ENCODE assay signal across 1 cellular context in genomic region chr1:25239681-25240541, GRCh38.
TF ChIP-seq lines count a peak whose summit lies in the region.

No MANE protein-coding gene starts in this region.

TF ChIP-seq in HepG2, 621 proteins besides CTCF, POLR2A, EP300 and RAD21 (continued from another document and continues in another):
- TF ChIP-seq MIXL1 (CRISPR knock-in tag; IDR thresholded peaks at IDR 0.05) (peak; percentile 49; the same call in 1 of the 2 replicates), IKZF5 (CRISPR knock-in tag; IDR thresholded peaks at IDR 0.05) (peak; percentile 46; the same call in 1 of the 2 replicates), TCF12 (IDR thresholded peaks at IDR 0.05) (no peak), TCF12 (CRISPR knock-in tag; IDR thresholded peaks at IDR 0.05) (0 out of 2 replicates have a peak, but pooled peaks have one; percentile 77), ZNF256 (CRISPR knock-in tag; conservative IDR thresholded peaks at IDR 0.05) (0 out of 2 replicates have a peak, but pooled peaks have one; percentile 54), MAF1 (CRISPR knock-in tag; IDR thresholded peaks at IDR 0.05; ENCODE audit: borderline replicate concordance) (peak; percentile 65; the same call in 1 of the 2 replicates), ZNF713 (CRISPR knock-in tag; IDR thresholded peaks at IDR 0.05) (0 out of 2 replicates have a peak, but pooled peaks have one; percentile 29), XRCC5 (optimal IDR thresholded peaks at IDR 0.05; ENCODE audit: low read length) (peak; percentile 85), PHF20 (CRISPR knock-in tag; IDR thresholded peaks at IDR 0.05) (peak; percentile 79), TOE1 (CRISPR knock-in tag; IDR thresholded peaks at IDR 0.05) (peak; percentile 80; the same call in 1 of the 2 replicates), SIN3A (IDR thresholded peaks at IDR 0.05; ENCODE audit: borderline replicate concordance, low read depth, low read length) (peak; percentile 92; the same call in 1 of the 2 replicates), FOXA3 (CRISPR knock-in tag; IDR thresholded peaks at IDR 0.05) (peak; percentile 48), ZNF839 (CRISPR knock-in tag; IDR thresholded peaks at IDR 0.05; ENCODE audit: borderline replicate concordance) (0 out of 2 replicates have a peak, but pooled peaks have one; percentile 30), HINFP (CRISPR knock-in tag; IDR thresholded peaks at IDR 0.05; ENCODE audit: low read depth) (peak; percentile 71; the same call in 1 of the 2 replicates), AGO1 (IDR thresholded peaks at IDR 0.05; ENCODE audit: low read depth, low read length, poor library complexity, severe bottlenecking) (peak; percentile 98), ZSCAN9 (CRISPR knock-in tag; IDR thresholded peaks at IDR 0.05; ENCODE audit: borderline replicate concordance) (peak; percentile 30; the same call in 1 of the 2 replicates), ZKSCAN1 (IDR thresholded peaks at IDR 0.05; ENCODE audit: low read length) (no peak), TCF7 (IDR thresholded peaks at IDR 0.05; ENCODE audit: low read depth) (no peak), ZNF800 (CRISPR knock-in tag; IDR thresholded peaks at IDR 0.05) (peak; percentile 70; the same call in 1 of the 2 replicates), ZIK1 (CRISPR knock-in tag; IDR thresholded peaks at IDR 0.05; ENCODE audit: borderline replicate concordance, low read depth) (0 out of 2 replicates have a peak, but pooled peaks have one; percentile 29), TARDBP (CRISPR knock-in tag; IDR thresholded peaks at IDR 0.05) (peak; percentile 71; the same call in 1 of the 2 replicates), ZNF33B (CRISPR knock-in tag; IDR thresholded peaks at IDR 0.05) (0 out of 2 replicates have a peak, but pooled peaks have one; percentile 42), PPARG (CRISPR knock-in tag; conservative IDR thresholded peaks at IDR 0.05) (no peak), SMAD9 (CRISPR knock-in tag; IDR thresholded peaks at IDR 0.05) (0 out of 2 replicates have a peak, but pooled peaks have one; percentile 23), ATF6 (CRISPR knock-in tag; conservative IDR thresholded peaks at IDR 0.05) (no peak), ZNF761 (CRISPR knock-in tag; conservative IDR thresholded peaks at IDR 0.05) (peak; percentile 51; the same call in 1 of the 2 replicates), NFKBIZ (CRISPR knock-in tag; IDR thresholded peaks at IDR 0.05) (peak; percentile 78; the same call in 1 of the 2 replicates), CHD2 (IDR thresholded peaks at IDR 0.05; ENCODE audit: low read depth, low read length) (no peak), ZNF775 (CRISPR knock-in tag; IDR thresholded peaks at IDR 0.05; ENCODE audit: borderline replicate concordance) (no peak), ZNF83 (CRISPR knock-in tag; IDR thresholded peaks at IDR 0.05; ENCODE audit: borderline replicate concordance) (no peak), POLR2AphosphoS2 (IDR thresholded peaks at IDR 0.05; ENCODE audit: low read depth, low read length) (no peak), SIN3B (IDR thresholded peaks at IDR 0.05; ENCODE audit: low read length) (peak; percentile 15; the same call in 1 of the 2 replicates), ZNF558 (CRISPR knock-in tag; IDR thresholded peaks at IDR 0.05; ENCODE audit: borderline replicate concordance) (no peak), MED8 (CRISPR knock-in tag; IDR thresholded peaks at IDR 0.05; ENCODE audit: insufficient replicate concordance) (peak; percentile 35), MEIS1 (CRISPR knock-in tag; IDR thresholded peaks at IDR 0.05; ENCODE audit: borderline replicate concordance) (peak; percentile 72; the same call in 1 of the 2 replicates), RBFOX2 (IDR thresholded peaks at IDR 0.05; ENCODE audit: low read depth, low read length) (peak; percentile 83), ZNF792 (CRISPR knock-in tag; IDR thresholded peaks at IDR 0.05) (peak; percentile 75; the same call in 1 of the 2 replicates), SMARCC2 (IDR thresholded peaks at IDR 0.05) (no peak), HMGXB4 (CRISPR knock-in tag; IDR thresholded peaks at IDR 0.05; ENCODE audit: borderline replicate concordance in 1 of 2, low read depth in 1 of 2) (peak; percentile 56 to 86)
- TF ChIP-seq, protein P1, sequence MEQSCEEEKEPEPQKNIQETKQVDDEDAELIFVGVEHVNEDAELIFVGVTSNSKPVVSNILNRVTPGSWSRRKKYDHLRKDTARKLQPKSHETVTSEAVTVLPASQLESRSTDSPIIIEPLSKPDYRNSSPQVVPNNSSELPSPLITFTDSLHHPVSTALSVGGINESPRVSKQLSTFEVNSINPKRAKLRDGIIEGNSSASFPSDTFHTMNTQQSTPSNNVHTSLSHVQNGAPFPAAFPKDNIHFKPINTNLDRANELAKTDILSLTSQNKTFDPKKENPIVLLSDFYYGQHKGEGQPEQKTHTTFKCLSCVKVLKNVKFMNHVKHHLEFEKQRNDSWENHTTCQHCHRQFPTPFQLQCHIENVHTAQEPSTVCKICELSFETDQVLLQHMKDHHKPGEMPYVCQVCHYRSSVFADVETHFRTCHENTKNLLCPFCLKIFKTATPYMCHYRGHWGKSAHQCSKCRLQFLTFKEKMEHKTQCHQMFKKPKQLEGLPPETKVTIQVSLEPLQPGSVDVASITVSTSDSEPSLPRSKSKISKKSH (CRISPR knock-in tag; IDR thresholded peaks at IDR 0.05; ENCODE audit: borderline replicate concordance): peak; percentile 89; the same call in 1 of the 2 replicates
- TF ChIP-seq, protein P2, sequence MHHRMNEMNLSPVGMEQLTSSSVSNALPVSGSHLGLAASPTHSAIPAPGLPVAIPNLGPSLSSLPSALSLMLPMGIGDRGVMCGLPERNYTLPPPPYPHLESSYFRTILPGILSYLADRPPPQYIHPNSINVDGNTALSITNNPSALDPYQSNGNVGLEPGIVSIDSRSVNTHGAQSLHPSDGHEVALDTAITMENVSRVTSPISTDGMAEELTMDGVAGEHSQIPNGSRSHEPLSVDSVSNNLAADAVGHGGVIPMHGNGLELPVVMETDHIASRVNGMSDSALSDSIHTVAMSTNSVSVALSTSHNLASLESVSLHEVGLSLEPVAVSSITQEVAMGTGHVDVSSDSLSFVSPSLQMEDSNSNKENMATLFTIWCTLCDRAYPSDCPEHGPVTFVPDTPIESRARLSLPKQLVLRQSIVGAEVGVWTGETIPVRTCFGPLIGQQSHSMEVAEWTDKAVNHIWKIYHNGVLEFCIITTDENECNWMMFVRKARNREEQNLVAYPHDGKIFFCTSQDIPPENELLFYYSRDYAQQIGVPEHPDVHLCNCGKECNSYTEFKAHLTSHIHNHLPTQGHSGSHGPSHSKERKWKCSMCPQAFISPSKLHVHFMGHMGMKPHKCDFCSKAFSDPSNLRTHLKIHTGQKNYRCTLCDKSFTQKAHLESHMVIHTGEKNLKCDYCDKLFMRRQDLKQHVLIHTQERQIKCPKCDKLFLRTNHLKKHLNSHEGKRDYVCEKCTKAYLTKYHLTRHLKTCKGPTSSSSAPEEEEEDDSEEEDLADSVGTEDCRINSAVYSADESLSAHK (CRISPR knock-in tag; IDR thresholded peaks at IDR 0.05; ENCODE audit: borderline replicate concordance): no peak
- TF ChIP-seq, protein P3, sequence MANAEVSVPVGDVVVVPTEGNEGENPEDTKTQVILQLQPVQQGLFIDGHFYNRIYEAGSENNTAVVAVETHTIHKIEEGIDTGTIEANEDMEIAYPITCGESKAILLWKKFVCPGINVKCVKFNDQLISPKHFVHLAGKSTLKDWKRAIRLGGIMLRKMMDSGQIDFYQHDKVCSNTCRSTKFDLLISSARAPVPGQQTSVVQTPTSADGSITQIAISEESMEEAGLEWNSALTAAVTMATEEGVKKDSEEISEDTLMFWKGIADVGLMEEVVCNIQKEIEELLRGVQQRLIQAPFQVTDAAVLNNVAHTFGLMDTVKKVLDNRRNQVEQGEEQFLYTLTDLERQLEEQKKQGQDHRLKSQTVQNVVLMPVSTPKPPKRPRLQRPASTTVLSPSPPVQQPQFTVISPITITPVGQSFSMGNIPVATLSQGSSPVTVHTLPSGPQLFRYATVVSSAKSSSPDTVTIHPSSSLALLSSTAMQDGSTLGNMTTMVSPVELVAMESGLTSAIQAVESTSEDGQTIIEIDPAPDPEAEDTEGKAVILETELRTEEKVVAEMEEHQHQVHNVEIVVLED (CRISPR knock-in tag; IDR thresholded peaks at IDR 0.05; ENCODE audit: borderline replicate concordance): peak; percentile 64; the same call in 1 of the 2 replicates
- TF ChIP-seq, protein P4, sequence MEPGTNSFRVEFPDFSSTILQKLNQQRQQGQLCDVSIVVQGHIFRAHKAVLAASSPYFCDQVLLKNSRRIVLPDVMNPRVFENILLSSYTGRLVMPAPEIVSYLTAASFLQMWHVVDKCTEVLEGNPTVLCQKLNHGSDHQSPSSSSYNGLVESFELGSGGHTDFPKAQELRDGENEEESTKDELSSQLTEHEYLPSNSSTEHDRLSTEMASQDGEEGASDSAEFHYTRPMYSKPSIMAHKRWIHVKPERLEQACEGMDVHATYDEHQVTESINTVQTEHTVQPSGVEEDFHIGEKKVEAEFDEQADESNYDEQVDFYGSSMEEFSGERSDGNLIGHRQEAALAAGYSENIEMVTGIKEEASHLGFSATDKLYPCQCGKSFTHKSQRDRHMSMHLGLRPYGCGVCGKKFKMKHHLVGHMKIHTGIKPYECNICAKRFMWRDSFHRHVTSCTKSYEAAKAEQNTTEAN (CRISPR knock-in tag; conservative IDR thresholded peaks at IDR 0.05): no peak
- TF ChIP-seq, protein P5, sequence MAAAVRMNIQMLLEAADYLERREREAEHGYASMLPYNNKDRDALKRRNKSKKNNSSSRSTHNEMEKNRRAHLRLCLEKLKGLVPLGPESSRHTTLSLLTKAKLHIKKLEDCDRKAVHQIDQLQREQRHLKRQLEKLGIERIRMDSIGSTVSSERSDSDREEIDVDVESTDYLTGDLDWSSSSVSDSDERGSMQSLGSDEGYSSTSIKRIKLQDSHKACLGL (CRISPR knock-in tag; IDR thresholded peaks at IDR 0.05): no peak
